Comparison of ENCODE assay signal across 12 cellular contexts in genomic region chr3:22685598-22685997, GRCh38.
DNase-seq lines count a peak whose midpoint lies in the region; ATAC-seq and TF ChIP-seq lines count a peak whose summit lies in the region.
"Had no signal": no experiment of that assay in that cellular context is flagged by ENCODE, and none has a peak within 500 bp of the region (broad histone marks: within the 10 kb centered on the region; RNA-seq: fewer than 3 reads in every experiment).

No MANE protein-coding gene starts in this region.

- H2AFZ ChIP-seq in hepatocyte, result no peak overlapping the region

- H3K27ac Mint-ChIP-seq in naive thymus-derived CD4-positive, alpha-beta T cell, result no peak overlapping the region
- H3K27ac Mint-ChIP-seq: activated naive CD4-positive, alpha-beta T cell treated with anti-CD3 and anti-CD28 coated beads for 36 hours had no signal

- H3K4me3 ChIP-seq in H7 (ENCODE audit: insufficient read depth, low read depth, low read length) (no peak overlapping the region), RWPE2 (ENCODE audit: severe bottlenecking) (no peak overlapping the region), hepatocyte (no peak overlapping the region)
- H3K4me3 ChIP-seq in naive thymus-derived CD4-positive, alpha-beta T cell (ENCODE audit: low read length), result no peak overlapping the region

- POLR2A ChIA-PET in naive thymus-derived CD4-positive, alpha-beta T cell (lab: Charles Lee), result no interaction called here

- H3K27me3 ChIP-seq in H7 (ENCODE audit: control insufficient read depth, insufficient read depth, low read length), result no peaks in the 10 kb centered on the region
- no peaks in the 10 kb centered on the region for H3K27me3 ChIP-seq in RWPE2 (ENCODE audit: insufficient read depth, poor library complexity, severe bottlenecking)
- no peaks in the 10 kb centered on the region for H3K27me3 ChIP-seq in hepatocyte
- no peaks in the 10 kb centered on the region for H3K27me3 ChIP-seq in naive thymus-derived CD4-positive, alpha-beta T cell (ENCODE audit: control insufficient read depth in 2 of 2, insufficient read depth in 2 of 2, low read length in 2 of 2)

- H3K27ac ChIP-seq in C4-2B (no peak overlapping the region), RWPE2 (ENCODE audit: poor library complexity, severe bottlenecking) (no peak overlapping the region), hepatocyte (no peak overlapping the region)
- no peak overlapping the region for H3K27ac ChIP-seq in naive thymus-derived CD4-positive, alpha-beta T cell (ENCODE audit: low read depth, low read length)

- no peaks in the 10 kb centered on the region for H3K9me3 ChIP-seq in RWPE2 (ENCODE audit: severe bottlenecking)
- H3K9me3 ChIP-seq in hepatocyte (ENCODE audit: low read depth), result no peaks in the 10 kb centered on the region
- H3K9me3 ChIP-seq in naive thymus-derived CD4-positive, alpha-beta T cell (ENCODE audit: control insufficient read depth in 2 of 3, low read length in 3 of 3), result no peaks in the 10 kb centered on the region

- DNase-seq in H7 (peak; percentile 4), RWPE2 (ENCODE audit: low spot score) (no peak), hepatocyte (ENCODE audit: low spot score) (peak; percentile 30), SKM-1 (lab: John Stamatoyannopoulos, UW; ENCODE audit: unreplicated experiment) (no peak)
- DNase-seq in stimulated activated naive CD4-positive, alpha-beta T cell treated with Interleukin-2 at 50 U/mL for 16 hours (lab: John Stamatoyannopoulos, UW), result no peak
- no peak for DNase-seq in naive thymus-derived CD4-positive, alpha-beta T cell
- DNase-seq: activated naive CD4-positive, alpha-beta T cell treated with anti-CD3 and anti-CD28 coated beads for 36 hours; KG1; right cardiac atrium had no signal

- H3K4me1 ChIP-seq in RWPE2 (ENCODE audit: insufficient read depth, poor library complexity, severe bottlenecking) (no peaks in the 10 kb centered on the region), hepatocyte (ENCODE audit: insufficient read depth) (no peaks in the 10 kb centered on the region)
- no peaks in the 10 kb centered on the region for H3K4me1 ChIP-seq in naive thymus-derived CD4-positive, alpha-beta T cell (ENCODE audit: control insufficient read depth in 2 of 2, insufficient read depth in 2 of 2, low read length in 2 of 2)

- no peaks in the 10 kb centered on the region for H3K9me2 ChIP-seq in hepatocyte (replicated peaks; ENCODE audit: insufficient read depth)

- no peaks in the 10 kb centered on the region for H3K27me3 Mint-ChIP-seq in naive thymus-derived CD4-positive, alpha-beta T cell

- no peaks in the 10 kb centered on the region for H3K4me1 Mint-ChIP-seq in naive thymus-derived CD4-positive, alpha-beta T cell

- CTCF ChIA-PET in naive thymus-derived CD4-positive, alpha-beta T cell (lab: Charles Lee), result no interaction called here

- H3K36me3 ChIP-seq in H7 (replicated peaks; ENCODE audit: control insufficient read depth, insufficient read depth, low read length), result no peaks in the 10 kb centered on the region
- no peaks in the 10 kb centered on the region for H3K36me3 ChIP-seq in RWPE2 (ENCODE audit: low read depth)
- no peaks in the 10 kb centered on the region for H3K36me3 ChIP-seq in hepatocyte (replicated peaks; ENCODE audit: insufficient read depth, low read depth)
- no peaks in the 10 kb centered on the region for H3K36me3 ChIP-seq in naive thymus-derived CD4-positive, alpha-beta T cell (ENCODE audit: control insufficient read depth in 2 of 3, insufficient read depth in 3 of 3, low read length in 3 of 3)

- peaks cover 0 to 3% (median 0%) of the 10 kb centered on the region in 5 donors for H3K36me3 Mint-ChIP-seq in naive thymus-derived CD4-positive, alpha-beta T cell

- 76% methylated on average over 2 of the region's 2 CpGs for WGBS in hepatocyte (ENCODE audit: low lambda C conversion rate, missing lambda C conversion rate)

- peak; percentile 61; the same call in 2 of the 3 replicates for ATAC-seq in RWPE2 (ENCODE audit: low read depth)
- no peak for ATAC-seq in naive thymus-derived CD4-positive, alpha-beta T cell
- no peak for ATAC-seq in HG02852 (IDR thresholded peaks at IDR 0.05; ENCODE audit: unreplicated experiment)
- ATAC-seq: activated CD4-positive, CD25-positive, alpha-beta regulatory T cell treated with anti-CD3 and anti-CD28 coated beads, Interleukin-2, amount 50 U/mL, for 24 hours had no signal

- TF ChIP-seq CTCF in C4-2B (conservative IDR thresholded peaks at IDR 0.05), result peak; percentile 49
- TF ChIP-seq CTCF in RWPE2 (IDR thresholded peaks at IDR 0.05; ENCODE audit: poor library complexity, severe bottlenecking), result peak; percentile 58
- peak; percentile 49 for TF ChIP-seq CTCF in hepatocyte (IDR thresholded peaks at IDR 0.05; ENCODE audit: poor library complexity)

- no peaks in the 10 kb centered on the region for H4K20me1 ChIP-seq in hepatocyte (ENCODE audit: insufficient read depth, poor library complexity, severe bottlenecking)

- no peak overlapping the region for H3K4me2 ChIP-seq in hepatocyte

- no peaks in the 10 kb centered on the region for H3K79me2 ChIP-seq in hepatocyte

- no peak overlapping the region for H3K4me3 Mint-ChIP-seq in naive thymus-derived CD4-positive, alpha-beta T cell
- H3K4me3 Mint-ChIP-seq: activated naive CD4-positive, alpha-beta T cell treated with anti-CD3 and anti-CD28 coated beads for 36 hours had no signal

- H3K9me3 Mint-ChIP-seq in naive thymus-derived CD4-positive, alpha-beta T cell, result peaks cover 0 to 19% (median 4%) of the 10 kb centered on the region in 11 donors
- H3K9me3 Mint-ChIP-seq: activated naive CD4-positive, alpha-beta T cell treated with anti-CD3 and anti-CD28 coated beads for 36 hours had no signal

- intact Hi-C loops in naive thymus-derived CD4-positive, alpha-beta T cell (cut with micrococcal nuclease), result no loop called here

Comparison
In these comparisons a context has a peak if more than half of its experiments do, and no peak if none do; other contexts are left out.
1. DNase-seq: peak in H7 (single experiment) and hepatocyte (single experiment); none in RWPE2 (single experiment), SKM-1 (single experiment), stimulated activated naive CD4-positive, alpha-beta T cell treated with Interleukin-2 at 50 U/mL for 16 hours (single experiment) and naive thymus-derived CD4-positive, alpha-beta T cell (0 of 9).
2. Peak in every context shown above with its lines, with median percentiles within 50 percentile points of each other: CTCF ChIP-seq.